Comparison of ENCODE assay signal across 16 cellular contexts in genomic region chr6:124986146-124986545, GRCh38. TPM values are rescaled to one million over a fixed set of nuclear protein-coding genes. Genes with fewer than 3 reads are reported as not detected.
DNase-seq lines count a peak whose midpoint lies in the region; ATAC-seq and TF ChIP-seq lines count a peak whose summit lies in the region.
"Had no signal": no experiment of that assay in that cellular context is flagged by ENCODE, and none has a peak within 500 bp of the region (broad histone marks: within the 10 kb centered on the region; RNA-seq: fewer than 3 reads in every experiment).

No MANE protein-coding gene starts in this region.

- no peaks in the 10 kb centered on the region for H3K9me3 ChIP-seq in DND-41 (ENCODE audit: insufficient read depth, low read length, severe bottlenecking)
- H3K9me3 ChIP-seq in mammary epithelial cell (replicated peaks; ENCODE audit: insufficient read depth, low read length) = no peaks in the 10 kb centered on the region
- no peaks in the 10 kb centered on the region for H3K9me3 ChIP-seq in parathyroid adenoma (ENCODE audit: control insufficient read depth, low read length)
- no peaks in the 10 kb centered on the region for H3K9me3 ChIP-seq in osteoblast (ENCODE audit: low read depth, low read length)

- H3K4me2 ChIP-seq in DND-41 (ENCODE audit: insufficient read depth, low read length) = no peak overlapping the region
- peak overlapping the region; percentile 38 for H3K4me2 ChIP-seq in mammary epithelial cell (ENCODE audit: insufficient read depth, low read depth, low read length)
- peak overlapping the region; percentile 46 for H3K4me2 ChIP-seq in parathyroid adenoma (ENCODE audit: low read length)
- H3K4me2 ChIP-seq in osteoblast (ENCODE audit: insufficient read depth, low read length) = no peak overlapping the region

- H3K4me3 ChIP-seq in DND-41 (ENCODE audit: low read depth in 1 of 2, low read length in 2 of 2) (no peak overlapping the region), mammary epithelial cell (replicated peaks in 1 of 3; ENCODE audit: insufficient read depth in 1 of 3, low read depth in 2 of 3, low read length in 3 of 3) (no peak overlapping the region), parathyroid adenoma (ENCODE audit: low read depth, low read length) (peak overlapping the region; percentile 31), osteoblast (ENCODE audit: insufficient read depth, low read length) (no peak overlapping the region)

- no peaks in the 10 kb centered on the region for H4K20me1 ChIP-seq in DND-41 (ENCODE audit: insufficient read depth, low read length)
- no peaks in the 10 kb centered on the region for H4K20me1 ChIP-seq in mammary epithelial cell (ENCODE audit: insufficient read depth, low read length)
- H4K20me1 ChIP-seq in osteoblast (ENCODE audit: insufficient read depth, low read length) = peaks cover 2% of the 10 kb centered on the region

- dilution Hi-C loops in mammary epithelial cell (cut with HindIII; ENCODE audit: low sequenced_read_pairs) = no loop called here

- H2AFZ ChIP-seq in DND-41 (ENCODE audit: low read depth, low read length) (no peak overlapping the region), mammary epithelial cell (ENCODE audit: low read depth, low read length) (no peak overlapping the region), parathyroid adenoma (no peak overlapping the region), osteoblast (ENCODE audit: low read length) (no peak overlapping the region)

- no peak overlapping the region for H3K9ac ChIP-seq in DND-41 (ENCODE audit: low read depth, low read length)
- no peak overlapping the region for H3K9ac ChIP-seq in mammary epithelial cell (ENCODE audit: insufficient read depth, low read length)
- H3K9ac ChIP-seq in parathyroid adenoma = no peak overlapping the region

- H3K27ac ChIP-seq in DND-41 (ENCODE audit: low read length) (no peak overlapping the region), mammary epithelial cell (ENCODE audit: insufficient read depth, low read depth, low read length) (no peak overlapping the region), parathyroid adenoma (peak overlapping the region; percentile 40), osteoblast (ENCODE audit: low read depth, low read length) (no peak overlapping the region)
- H3K27ac ChIP-seq: RWPE1 had no signal

- in situ Hi-C loops in mammary epithelial cell (cut with MboI; ENCODE audit: low sequenced_read_pairs in 2 of 2) = no loop called here

- no peaks in the 10 kb centered on the region for H3K79me2 ChIP-seq in DND-41 (ENCODE audit: insufficient read depth, low read length)
- H3K79me2 ChIP-seq in mammary epithelial cell (ENCODE audit: insufficient read depth, low read length) = peaks cover 95% of the 10 kb centered on the region
- peaks cover 46% of the 10 kb centered on the region for H3K79me2 ChIP-seq in parathyroid adenoma
- H3K79me2 ChIP-seq in osteoblast (ENCODE audit: insufficient read depth, low read length) = peaks cover 67% of the 10 kb centered on the region

- intact Hi-C loops in mammary epithelial cell (cut with micrococcal nuclease) = no loop called here

- CTCF ChIA-PET in mammary epithelial cell (lab: Charles Lee; ENCODE audit: low non-redundant PET) = no interaction called here

- no TSS peak for BruUV-seq in mammary epithelial cell (replicated peaks; lab: Mats Ljungman, UMichigan)

- TF ChIP-seq CTCF in DND-41 (IDR thresholded peaks at IDR 0.05; ENCODE audit: borderline replicate concordance, extremely low read depth, low read length, poor library complexity, severe bottlenecking) (no peak), mammary epithelial cell (conservative IDR thresholded peaks at IDR 0.05 in 1 of 2, IDR thresholded peaks at IDR 0.05 in 1 of 2; ENCODE audit: extremely low read depth in 1 of 2, insufficient read depth in 1 of 2, low read depth in 1 of 2, low read length in 2 of 2) (no peak), parathyroid adenoma (IDR thresholded peaks at IDR 0.05) (no peak), osteoblast (IDR thresholded peaks at IDR 0.05; ENCODE audit: extremely low read depth, low read depth, low read length) (no peak)

- H3K27me3 ChIP-seq in DND-41 (ENCODE audit: insufficient read depth, low read length, poor library complexity) (no peaks in the 10 kb centered on the region), mammary epithelial cell (ENCODE audit: insufficient read depth, low read length) (no peaks in the 10 kb centered on the region), parathyroid adenoma (ENCODE audit: control insufficient read depth, insufficient read depth, low read length) (no peaks in the 10 kb centered on the region), osteoblast (ENCODE audit: insufficient read depth, low read length) (no peaks in the 10 kb centered on the region)

- H3K36me3 ChIP-seq in DND-41 (ENCODE audit: insufficient read depth, low read length) = no peaks in the 10 kb centered on the region
- peaks cover 10% of the 10 kb centered on the region for H3K36me3 ChIP-seq in mammary epithelial cell (ENCODE audit: insufficient read depth, low read length)
- H3K36me3 ChIP-seq in parathyroid adenoma (ENCODE audit: control insufficient read depth, insufficient read depth, low read length) = peaks cover 3% of the 10 kb centered on the region
- no peaks in the 10 kb centered on the region for H3K36me3 ChIP-seq in osteoblast (ENCODE audit: insufficient read depth, low read length)

- peak; percentile 57; the same call in 1 of the 3 replicates for ATAC-seq in DND-41 (ENCODE audit: insufficient read depth, low read depth)

- DNase-seq in DND-41 (no peak), M059J (ENCODE audit: low read depth) (peak; percentile 56), mammary epithelial cell (no peak), osteoblast (ENCODE audit: insufficient read length, low spot score, missing footprints) (no peak), activated gamma-delta T cell treated with Interleukin-2 at 50 U/mL for 16 hours (no peak), dermis blood vessel endothelial cell (no peak)
- DNase-seq: CD4-positive, alpha-beta memory T cell; GF-D8; H7; NCI-H1048; NCI-H146; NCI-H2081 treated with DMSO at 0.1 percent for 48 hours had no signal

- H3K4me1 ChIP-seq in DND-41 (ENCODE audit: insufficient read depth, low read length) = no peaks in the 10 kb centered on the region
- H3K4me1 ChIP-seq in mammary epithelial cell (ENCODE audit: insufficient read depth, low read length) = peaks cover 39% of the 10 kb centered on the region
- H3K4me1 ChIP-seq in parathyroid adenoma = peaks cover 49% of the 10 kb centered on the region
- peaks cover 15% of the 10 kb centered on the region for H3K4me1 ChIP-seq in osteoblast (ENCODE audit: insufficient read depth, low read length)

RNA-seq across cellular contexts. Expression of gene RNF217, which starts 23.9 kb away (rescaled TPM):
- 10.6 and 12.0 TPM in 2 replicates for total RNA-seq in M059J (2014; rRNA removed; shearing (Covaris generic))
- 100 to 1,000 TPM in 1 of 2 donors, 10 to 100 TPM in 1; 53.9 to 103 TPM for total RNA-seq in mammary epithelial cell
- polyA plus RNA-seq in mammary epithelial cell = 25.5 TPM
- 54.8 TPM for polyA minus RNA-seq in mammary epithelial cell
- 22.8 and 24.8 TPM in 2 replicates for total RNA-seq in osteoblast
- 17.5 and 41.7 TPM in 2 replicates for total RNA-seq in dermis blood vessel endothelial cell
- total RNA-seq: B cell, OCI-LY7 had no signal

Comparison
In these comparisons a context has a peak if more than half of its experiments do, and no peak if none do; other contexts are left out.
1. H3K4me2 ChIP-seq: peak in mammary epithelial cell (single experiment) and parathyroid adenoma (single experiment); none in DND-41 (single experiment) and osteoblast (single experiment).